Comparison of ENCODE assay signal across 13 cellular contexts in the genomic region with DNA sequence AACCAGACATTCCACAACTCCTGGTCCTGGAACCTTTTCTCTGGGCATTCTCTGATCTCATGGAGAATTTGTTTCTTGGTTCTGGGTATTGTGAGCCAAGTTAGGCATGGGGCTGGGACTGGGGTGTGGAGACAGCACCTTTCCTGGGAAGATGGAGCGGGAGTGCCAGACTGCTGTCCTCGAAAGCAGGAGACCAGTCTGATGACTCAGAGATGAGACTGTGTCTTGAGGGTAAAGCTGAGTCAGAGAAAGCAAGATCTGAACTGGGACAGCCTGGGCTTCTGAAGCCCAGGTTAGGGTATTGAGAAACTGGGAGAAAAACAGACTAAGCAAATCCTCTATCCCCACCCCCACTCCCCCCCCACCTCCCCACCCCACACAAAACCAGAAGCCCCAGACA. TPM values are rescaled to one million over a fixed set of nuclear protein-coding genes. Genes with fewer than 3 reads are reported as not detected.
DNase-seq lines count a peak whose midpoint lies in the region; ATAC-seq and TF ChIP-seq lines count a peak whose summit lies in the region.
"Had no signal": no experiment of that assay in that cellular context is flagged by ENCODE, and none has a peak within 500 bp of the region (broad histone marks: within the 10 kb centered on the region; RNA-seq: fewer than 3 reads in every experiment).

No MANE protein-coding gene starts in this region.

- no peaks in the 10 kb centered on the region for H3K36me3 ChIP-seq in BJ (ENCODE audit: control insufficient read depth, insufficient read depth, low read length)
- H3K36me3 ChIP-seq in left lung = no peaks in the 10 kb centered on the region
- H3K36me3 ChIP-seq in A673 (ENCODE audit: insufficient read depth, low read length, poor library complexity, severe bottlenecking) = no peaks in the 10 kb centered on the region

- peaks cover 0 to 4% of the 10 kb centered on the region in 2 donors for H3K4me1 ChIP-seq in left lung
- H3K4me1 ChIP-seq in A673 (ENCODE audit: insufficient read depth, low read length, poor library complexity, severe bottlenecking) = peaks cover 5% of the 10 kb centered on the region

- peaks cover 18% of the 10 kb centered on the region for H3K4me1 Mint-ChIP-seq in brain

- DNase-seq in BJ (ENCODE audit: low read depth) (peak; percentile 49), LHCN-M2 (ENCODE audit: low read depth) (peak; percentile 79), left lung (no peak), A673 (ENCODE audit: low spot score) (no peak), NCI-H510A treated with DMSO at 0.1 percent for 48 hours (lab: John Stamatoyannopoulos, UW) (no peak), NAMALWA (ENCODE audit: low spot score) (no peak)
- DNase-seq: activated T-cell treated with anti-CD3 and anti-CD28 coated beads, Interleukin-2, amount 50 U/mL, for 72 hours; COR-L47; MV-4-11; stimulated activated CD4-positive, alpha-beta T cell treated with anti-CD3 and anti-CD28 coated beads, Interleukin-4, amount 100 ng/mL, for 4 hours had no signal

- H3K27me3 ChIP-seq in BJ (ENCODE audit: control insufficient read depth, insufficient read depth, low read length) (peaks cover 20% of the 10 kb centered on the region), left lung (peaks cover 11 to 41% of the 10 kb centered on the region in 2 donors), A673 (replicated peaks; ENCODE audit: insufficient read depth, low read depth, low read length, poor library complexity) (peaks cover 42% of the 10 kb centered on the region)

- POLR2A ChIA-PET in BJ (lab: Charles Lee) = no interaction called here
- POLR2A ChIA-PET in A673 (lab: Charles Lee; ENCODE audit: low non-redundant PET) = no interaction called here

- H3K27ac ChIP-seq in left lung (no peak overlapping the region), A673 (ENCODE audit: low read depth, low read length, poor library complexity, severe bottlenecking) (no peak overlapping the region)
- H3K27ac ChIP-seq: coronary artery had no signal

- H3K27ac Mint-ChIP-seq in brain = peak overlapping the region in 1 of 5 experiments; percentile 57
- H3K27ac Mint-ChIP-seq: activated T-cell treated with anti-CD3 and anti-CD28 coated beads, Interleukin-2, amount 50 U/mL, for 72 hours had no signal

- no peaks in the 10 kb centered on the region for H3K9me3 ChIP-seq in left lung
- H3K9me3 ChIP-seq in A673 (ENCODE audit: low read depth, low read length, poor library complexity, severe bottlenecking) = no peaks in the 10 kb centered on the region

- BruUV-seq in A673 (replicated peaks; lab: Mats Ljungman, UMichigan) = no TSS peak

- peak; percentile 48 for ATAC-seq in left lung
- ATAC-seq in HG03175 (IDR thresholded peaks at IDR 0.05; ENCODE audit: unreplicated experiment) = no peak

- peaks cover 57% of the 10 kb centered on the region for H3K27me3 Mint-ChIP-seq in brain

- H3K36me3 Mint-ChIP-seq in brain = no peaks in the 10 kb centered on the region

- TF ChIP-seq CTCF in BJ (IDR thresholded peaks at IDR 0.05; ENCODE audit: insufficient read depth, low read depth, low read length) (no peak), brain (conservative IDR thresholded peaks at IDR 0.05) (no peak), left lung (IDR thresholded peaks at IDR 0.05) (no peak), A673 (conservative IDR thresholded peaks at IDR 0.05; ENCODE audit: low read depth, low read length) (no peak)

- intact Hi-C loops in left lung (cut with DNase I) = no loop called here
- intact Hi-C loops in A673 (cut with micrococcal nuclease; ENCODE audit: unreplicated experiment) = no loop called here

- H3K4me3 Mint-ChIP-seq in brain = peak overlapping the region in 3 of 5 experiments; percentile 26 to 51 (median 37)
- H3K4me3 Mint-ChIP-seq: activated T-cell treated with anti-CD3 and anti-CD28 coated beads, Interleukin-2, amount 50 U/mL, for 72 hours had no signal

- CTCF ChIA-PET in BJ (lab: Yijun Ruan, JAX) = interaction anchor here (0.6 to 1.4 kb wide), 2 partner anchors 28 to 39 kb away, joined by 3 read pairs; no protein-coding TSS in a partner anchor
- CTCF ChIA-PET in A673 (lab: Charles Lee) = no interaction called here

- no peak overlapping the region for H3K4me3 ChIP-seq in BJ (ENCODE audit: low read depth, low read length)
- no peak overlapping the region for H3K4me3 ChIP-seq in left lung
- no peak overlapping the region for H3K4me3 ChIP-seq in A673 (ENCODE audit: low read depth, low read length, poor library complexity, severe bottlenecking)
- H3K4me3 ChIP-seq: coronary artery had no signal

- peaks cover 0 to 8% (median 0%) of the 10 kb centered on the region in 5 experiments for H3K9me3 Mint-ChIP-seq in brain
- H3K9me3 Mint-ChIP-seq: activated T-cell treated with anti-CD3 and anti-CD28 coated beads, Interleukin-2, amount 50 U/mL, for 72 hours had no signal

RNA-seq across cellular contexts. Expression of a gene that starts 2.2 kb away (rescaled TPM):
- polyA plus RNA-seq in BJ (2011; rRNA removed) (0.05 and 0.06 TPM in 2 replicates), brain (ENCODE audit: insufficient read depth, low read depth, low replicate concordance) (1.7 TPM)
- polyA minus RNA-seq in BJ (2011; rRNA and poly(A)+ RNA removed) = 0.14 and 0.31 TPM in 2 replicates
- total RNA-seq in LHCN-M2 (2014; rRNA removed) (0.06 and 0.26 TPM in 2 replicates), left lung (1 to 10 TPM; 2.0 to 2.6 TPM), A673 (2021) (0.13 and 0.24 TPM in 2 replicates)
- 0.02 TPM for polyA plus RNA-seq in LHCN-M2 (2012)
- total RNA-seq: activated T-cell treated with anti-CD3 and anti-CD28 coated beads, Interleukin-2, amount 50 U/mL, for 72 hours had no signal

Comparison
In these comparisons a context has a peak if more than half of its experiments do, and no peak if none do; other contexts are left out.
1. DNase-seq: peak in BJ (single experiment) and LHCN-M2 (single experiment); none in left lung (0 of 2), A673 (single experiment), NCI-H510A treated with DMSO at 0.1 percent for 48 hours (single experiment) and NAMALWA (single experiment).